ENCODE assay signal across 11 cellular contexts in the genomic region with DNA sequence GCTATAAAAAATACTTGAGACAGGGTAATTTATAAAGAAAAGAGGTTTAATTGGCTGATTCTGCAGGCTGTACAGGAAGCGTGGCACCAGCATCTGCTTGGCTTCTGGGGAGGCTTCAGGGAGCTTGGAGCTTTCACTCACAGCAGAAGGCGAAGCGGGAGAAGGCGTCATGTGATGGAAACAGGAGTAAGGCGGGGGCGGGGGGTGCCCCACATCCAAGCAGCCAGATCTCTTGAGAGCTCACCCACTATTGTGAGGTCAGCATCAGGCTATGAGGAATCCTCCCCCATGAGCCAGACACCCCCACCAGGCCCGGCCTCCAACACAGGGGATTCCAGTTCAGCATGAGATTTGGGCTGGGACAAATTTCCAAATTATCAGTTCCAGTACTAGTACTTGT. TPM values are rescaled to one million over a fixed set of nuclear protein-coding genes. Genes with fewer than 3 reads are reported as not detected.
DNase-seq lines count a peak whose midpoint lies in the region; ATAC-seq and TF ChIP-seq lines count a peak whose summit lies in the region.
"Had no signal": no experiment of that assay in that cellular context is flagged by ENCODE, and none has a peak within 500 bp of the region (broad histone marks: within the 10 kb centered on the region; RNA-seq: fewer than 3 reads in every experiment).

No MANE protein-coding gene starts in this region.

- H3K9me3 Mint-ChIP-seq in activated naive CD4-positive, alpha-beta T cell treated with anti-CD3 and anti-CD28 coated beads, Interleukin-2, amount 50 U/mL, for 24 hours, result no peaks in the 10 kb centered on the region
- peaks cover 0 to 7% of the 10 kb centered on the region in 2 donors for H3K9me3 Mint-ChIP-seq in stimulated activated naive B cell treated with anti-CD40 and anti-IgM and Interleukin-4, amounts not matched to agents 10 μg/mL and 1 μg/mL and 100 μg/mL, for 72 hours

- no peak overlapping the region for H3K4me3 ChIP-seq in right lobe of liver
- H3K4me3 ChIP-seq: upper lobe of left lung had no signal

- H3K27me3 Mint-ChIP-seq in activated naive CD4-positive, alpha-beta T cell treated with anti-CD3 and anti-CD28 coated beads, Interleukin-2, amount 50 U/mL, for 24 hours, result no peaks in the 10 kb centered on the region
- no peaks in the 10 kb centered on the region for H3K27me3 Mint-ChIP-seq in stimulated activated naive B cell treated with anti-CD40 and anti-IgM and Interleukin-4, amounts not matched to agents 10 μg/mL and 1 μg/mL and 100 μg/mL, for 72 hours

- peak; percentile 33 to 72 for ATAC-seq in stimulated activated naive B cell treated with anti-CD40 and anti-IgM and Interleukin-4, amounts not matched to agents 10 μg/mL and 1 μg/mL and 100 μg/mL, for 72 hours (replicated peaks)
- ATAC-seq in right lobe of liver (no peak), HG03354 (IDR thresholded peaks at IDR 0.05; ENCODE audit: poor library complexity, severe bottlenecking, unreplicated experiment) (no peak)
- ATAC-seq: right cardiac atrium had no signal

- no peaks in the 10 kb centered on the region for H3K4me1 ChIP-seq in right lobe of liver
- H3K4me1 ChIP-seq: upper lobe of left lung had no signal

- no peaks in the 10 kb centered on the region for H3K9me3 ChIP-seq in right lobe of liver
- H3K9me3 ChIP-seq: upper lobe of left lung had no signal

- peaks cover 24% of the 10 kb centered on the region for H3K36me3 Mint-ChIP-seq in activated naive CD4-positive, alpha-beta T cell treated with anti-CD3 and anti-CD28 coated beads, Interleukin-2, amount 50 U/mL, for 24 hours
- H3K36me3 Mint-ChIP-seq in stimulated activated naive B cell treated with anti-CD40 and anti-IgM and Interleukin-4, amounts not matched to agents 10 μg/mL and 1 μg/mL and 100 μg/mL, for 72 hours, result peaks cover 62 to 69% of the 10 kb centered on the region in 2 donors

- TF ChIP-seq POLR2A in right lobe of liver (IDR thresholded peaks at IDR 0.05), result no peak

- H3K27me3 ChIP-seq in right lobe of liver, result no peaks in the 10 kb centered on the region
- H3K27me3 ChIP-seq: upper lobe of left lung had no signal

- H3K27ac Mint-ChIP-seq in activated naive CD4-positive, alpha-beta T cell treated with anti-CD3 and anti-CD28 coated beads, Interleukin-2, amount 50 U/mL, for 24 hours, result peak overlapping the region; percentile 53
- peak overlapping the region; percentile 37 for H3K27ac Mint-ChIP-seq in stimulated activated naive B cell treated with anti-CD40 and anti-IgM and Interleukin-4, amounts not matched to agents 10 μg/mL and 1 μg/mL and 100 μg/mL, for 72 hours

- TF ChIP-seq CTCF in right lobe of liver (IDR thresholded peaks at IDR 0.05), result no peak

- DNase-seq in activated effector memory CD4-positive, alpha-beta T cell treated with anti-CD3 and anti-CD28 coated beads, Interleukin-2, amount 50 U/mL, for 16 hours, result peak; percentile 70
- no peak for DNase-seq in activated effector memory CD4-positive, alpha-beta T cell treated with Interleukin-2 at 50 U/mL for 16 hours
- DNase-seq in stimulated activated CD4-positive, alpha-beta T cell treated with anti-CD3 and anti-CD28 coated beads, Interleukin-15, amount 100 ng/mL, for 48 hours (ENCODE audit: low read depth in 2 of 2), result peak; percentile 19 to 42
- no peak for DNase-seq in stimulated activated naive B cell treated with anti-CD40 and anti-IgM and Interleukin-4, amounts not matched to agents 10 μg/mL and 1 μg/mL and 100 μg/mL, for 72 hours
- DNase-seq in LoVo (ENCODE audit: low spot score) (no peak), right lobe of liver (no peak)
- DNase-seq: NCI-H1048, right cardiac atrium, upper lobe of left lung had no signal

- peaks cover 35% of the 10 kb centered on the region for H3K4me1 Mint-ChIP-seq in activated naive CD4-positive, alpha-beta T cell treated with anti-CD3 and anti-CD28 coated beads, Interleukin-2, amount 50 U/mL, for 24 hours
- peaks cover 18% of the 10 kb centered on the region in 2 donors for H3K4me1 Mint-ChIP-seq in stimulated activated naive B cell treated with anti-CD40 and anti-IgM and Interleukin-4, amounts not matched to agents 10 μg/mL and 1 μg/mL and 100 μg/mL, for 72 hours

- H3K36me3 ChIP-seq in right lobe of liver, result peaks cover 0 to 61% (median 19%) of the 10 kb centered on the region in 4 donors

- intact Hi-C loops in right lobe of liver (cut with DNase I), result no loop called here

- WGBS in right lobe of liver (ENCODE audit: insufficient coverage, low coverage, low lambda C conversion rate, missing lambda C conversion rate), result 92% methylated on average over 6 of the region's 7 CpGs

- H3K27ac ChIP-seq in right lobe of liver, result no peak overlapping the region
- H3K27ac ChIP-seq: upper lobe of left lung had no signal

- H3K4me3 Mint-ChIP-seq in activated naive CD4-positive, alpha-beta T cell treated with anti-CD3 and anti-CD28 coated beads, Interleukin-2, amount 50 U/mL, for 24 hours, result no peak overlapping the region
- no peak overlapping the region for H3K4me3 Mint-ChIP-seq in stimulated activated naive B cell treated with anti-CD40 and anti-IgM and Interleukin-4, amounts not matched to agents 10 μg/mL and 1 μg/mL and 100 μg/mL, for 72 hours

RNA-seq across cellular contexts. Expression of a gene that starts 46.2 kb away (rescaled TPM):
- 1 to 10 TPM; 5.8 to 9.7 (median 8.3) TPM for total RNA-seq in right lobe of liver

RNA-seq across cellular contexts. Expression of a gene that starts 53.5 kb away (rescaled TPM):
- 10 to 100 TPM; 14.7 to 79.7 (median 28.4) TPM for total RNA-seq in right lobe of liver

Comparison
In these comparisons a context has a peak if more than half of its experiments do, and no peak if none do; other contexts are left out.
1. DNase-seq: peak in activated effector memory CD4-positive, alpha-beta T cell treated with anti-CD3 and anti-CD28 coated beads, Interleukin-2, amount 50 U/mL, for 16 hours (single experiment) and stimulated activated CD4-positive, alpha-beta T cell treated with anti-CD3 and anti-CD28 coated beads, Interleukin-15, amount 100 ng/mL, for 48 hours (2 of 2); none in activated effector memory CD4-positive, alpha-beta T cell treated with Interleukin-2 at 50 U/mL for 16 hours (single experiment), stimulated activated naive B cell treated with anti-CD40 and anti-IgM and Interleukin-4, amounts not matched to agents 10 μg/mL and 1 μg/mL and 100 μg/mL, for 72 hours (single experiment), LoVo (single experiment) and right lobe of liver (0 of 3).
2. ATAC-seq: peak in stimulated activated naive B cell treated with anti-CD40 and anti-IgM and Interleukin-4, amounts not matched to agents 10 μg/mL and 1 μg/mL and 100 μg/mL, for 72 hours (2 of 2); none in right lobe of liver (0 of 4) and HG03354 (single experiment).